8 cellular contexts compared by ENCODE assay signal in genomic region chr10:124719213-124719851, GRCh38. TPM values are rescaled to one million over a fixed set of nuclear protein-coding genes. Genes with fewer than 3 reads are reported as not detected.
DNase-seq lines count a peak whose midpoint lies in the region; ATAC-seq, FAIRE-seq and TF ChIP-seq lines count a peak whose summit lies in the region.

No MANE protein-coding gene starts in this region.

- no peak for FAIRE-seq in small intestine (lab: Jason Lieb, UNC)

- H3K36me3 ChIP-seq in SJCRH30: no peaks in the 10 kb centered on the region
- H3K36me3 ChIP-seq in adipocyte (ENCODE audit: control insufficient read depth, insufficient read depth, low read length, severe bottlenecking): peaks cover 4% of the 10 kb centered on the region
- no peaks in the 10 kb centered on the region for H3K36me3 ChIP-seq in right atrium auricular region
- H3K36me3 ChIP-seq in small intestine (ENCODE audit: control insufficient read depth in 2 of 2, insufficient read depth in 2 of 2, low read length in 2 of 2): no peaks in the 10 kb centered on the region

- 4 to 10% (median 9%) methylated on average over 8 of the region's 8 CpGs for WGBS in small intestine, 3 donors

- TF ChIP-seq CTCF in AG09319 (IDR thresholded peaks at IDR 0.05; ENCODE audit: low read depth, low read length) (peak; percentile 38), right atrium auricular region (IDR thresholded peaks at IDR 0.05) (peak; percentile 36 to 71)

- DNase-seq in AG09319 (ENCODE audit: extremely low read depth, low read depth): no peak
- DNase-seq in SJCRH30: peak; percentile 83 to 89
- peak; percentile 55 for DNase-seq in adipocyte (ENCODE audit: low read depth)
- DNase-seq in right atrium auricular region (ENCODE audit: low spot score): no peak
- peak; percentile 84 for DNase-seq in small intestine
- no peak for DNase-seq in NCI-H2107 treated with DMSO at 0.1 percent for 48 hours (lab: John Stamatoyannopoulos, UW; ENCODE audit: unreplicated experiment)

- peak; percentile 48 for ATAC-seq in GM18867 (IDR thresholded peaks at IDR 0.05; ENCODE audit: unreplicated experiment)
- peak; percentile 36 for ATAC-seq in HG03095 (IDR thresholded peaks at IDR 0.05; ENCODE audit: unreplicated experiment)

- H3K4me1 ChIP-seq in SJCRH30 (peaks cover 17% of the 10 kb centered on the region), adipocyte (ENCODE audit: control insufficient read depth, insufficient read depth, low read length) (peaks cover 32% of the 10 kb centered on the region), right atrium auricular region (peaks cover 0 to 89% of the 10 kb centered on the region in 2 donors), small intestine (ENCODE audit: control insufficient read depth in 2 of 2, insufficient read depth in 1 of 2, low read depth in 1 of 2, low read length in 1 of 2) (peaks cover 31 to 39% of the 10 kb centered on the region in 2 donors)

- H3K27ac ChIP-seq in SJCRH30 (peak overlapping the region; percentile 51), right atrium auricular region (peak overlapping the region; percentile 60 to 84), small intestine (ENCODE audit: low read depth in 1 of 2, low read length in 1 of 2) (peak overlapping the region; percentile 69 to 86)

- no peaks in the 10 kb centered on the region for H3K27me3 ChIP-seq in SJCRH30
- H3K27me3 ChIP-seq in adipocyte (replicated peaks; ENCODE audit: control insufficient read depth, insufficient read depth, low read length): no peaks in the 10 kb centered on the region
- no peaks in the 10 kb centered on the region for H3K27me3 ChIP-seq in right atrium auricular region
- no peaks in the 10 kb centered on the region for H3K27me3 ChIP-seq in small intestine (ENCODE audit: control insufficient read depth in 2 of 2, insufficient read depth in 2 of 2, low read length in 2 of 2)

- H3K4me3 ChIP-seq in SJCRH30 (no peak overlapping the region), adipocyte (ENCODE audit: low read length) (no peak overlapping the region), right atrium auricular region (no peak overlapping the region), small intestine (ENCODE audit: low read depth in 1 of 2, low read length in 2 of 2) (no peak overlapping the region)

- no peak overlapping the region for H3K9ac ChIP-seq in adipocyte (ENCODE audit: low read length)

- H3K9me3 ChIP-seq in SJCRH30 (replicated peaks): no peaks in the 10 kb centered on the region
- no peaks in the 10 kb centered on the region for H3K9me3 ChIP-seq in adipocyte (ENCODE audit: control insufficient read depth, low read length)
- no peaks in the 10 kb centered on the region for H3K9me3 ChIP-seq in right atrium auricular region
- no peaks in the 10 kb centered on the region for H3K9me3 ChIP-seq in small intestine (ENCODE audit: control insufficient read depth, low read depth)

RNA-seq across cellular contexts. Expression of gene FAM53B, which starts 24.8 kb away (rescaled TPM):
- 9.4 and 10.0 TPM in 2 replicates for total RNA-seq in SJCRH30 (2014; rRNA removed; shearing (Covaris generic))
- 10 to 100 TPM; 30.3 to 31.1 TPM for total RNA-seq in right atrium auricular region
- 10 to 100 TPM; 15.1 to 30.2 (median 18.8) TPM for polyA plus RNA-seq in small intestine

Comparison
In these comparisons a context has a peak if more than half of its experiments do, and no peak if none do; other contexts are left out.
1. DNase-seq: peak in SJCRH30 (2 of 2), adipocyte (single experiment) and small intestine (single experiment); none in AG09319 (single experiment), right atrium auricular region (single experiment) and NCI-H2107 treated with DMSO at 0.1 percent for 48 hours (single experiment).
2. Peak in every context shown above with its lines, with median percentiles within 50 percentile points of each other: H3K27ac ChIP-seq.